19 cellular contexts compared by ENCODE assay signal in genomic region chr9:4423207-4423610, GRCh38.
DNase-seq lines count a peak whose midpoint lies in the region; ATAC-seq and TF ChIP-seq lines count a peak whose summit lies in the region.
"Had no signal": no experiment of that assay in that cellular context is flagged by ENCODE, and none has a peak within 500 bp of the region (broad histone marks: within the 10 kb centered on the region; RNA-seq: fewer than 3 reads in every experiment).

No MANE protein-coding gene starts in this region.

- no peak for ATAC-seq in HG03139 (IDR thresholded peaks at IDR 0.05; ENCODE audit: unreplicated experiment)
- no peak for ATAC-seq in HG03175 (IDR thresholded peaks at IDR 0.05; ENCODE audit: unreplicated experiment)
- ATAC-seq: SK-N-SH treated with all-trans-retinoic acid at 6 μM for 48 hours had no signal

- TF ChIP-seq CTCF in Loucy (conservative IDR thresholded peaks at IDR 0.05; ENCODE audit: low read length) (no peak), endodermal cell (conservative IDR thresholded peaks at IDR 0.05) (peak; percentile 61), neural progenitor cell (IDR thresholded peaks at IDR 0.05) (no peak)

- H3K36me3 ChIP-seq in Loucy (ENCODE audit: insufficient read depth, low read length) (no peaks in the 10 kb centered on the region), endodermal cell (ENCODE audit: control insufficient read depth, insufficient read depth, low read length) (no peaks in the 10 kb centered on the region), neural progenitor cell (no peaks in the 10 kb centered on the region)

- H3K9ac ChIP-seq in Loucy (ENCODE audit: low read depth, low read length, poor library complexity, severe bottlenecking) (no peak overlapping the region), endodermal cell (ENCODE audit: extremely low read depth, low read length, poor library complexity, severe bottlenecking) (no peak overlapping the region), neural progenitor cell (no peak overlapping the region)

- H3K4me1 Mint-ChIP-seq in endodermal cell (peaks cover 19% of the 10 kb centered on the region), neural progenitor cell (peaks cover 8% of the 10 kb centered on the region)

- H4K20me1 ChIP-seq in Loucy (ENCODE audit: insufficient read depth, low read length, poor library complexity, severe bottlenecking), result no peaks in the 10 kb centered on the region
- H4K20me1 ChIP-seq in neural progenitor cell (ENCODE audit: low read depth), result no peaks in the 10 kb centered on the region

- H3K27me3 ChIP-seq in Loucy (ENCODE audit: insufficient read depth, low read length, poor library complexity, severe bottlenecking) (peaks cover 42% of the 10 kb centered on the region), endodermal cell (ENCODE audit: control insufficient read depth, insufficient read depth, low read length, poor library complexity, severe bottlenecking) (peaks cover 86% of the 10 kb centered on the region), neural progenitor cell (no peaks in the 10 kb centered on the region)

- peaks cover 20% of the 10 kb centered on the region for H3K4me1 ChIP-seq in Loucy (ENCODE audit: insufficient read depth, low read length, poor library complexity, severe bottlenecking)
- H3K4me1 ChIP-seq in endodermal cell (ENCODE audit: control insufficient read depth, insufficient read depth, low read length), result peaks cover under 1% of the 10 kb centered on the region
- H3K4me1 ChIP-seq in neural progenitor cell, result peaks cover 13% of the 10 kb centered on the region

- no peaks in the 10 kb centered on the region for H3K79me2 ChIP-seq in Loucy (ENCODE audit: insufficient read depth, low read length)
- H3K79me2 ChIP-seq in neural progenitor cell (ENCODE audit: low read depth), result no peaks in the 10 kb centered on the region

- H3K9me2 ChIP-seq in Loucy (replicated peaks; ENCODE audit: low read depth, low read length), result no peaks in the 10 kb centered on the region

- peak; percentile 25 for DNase-seq in NCI-H748 (lab: John Stamatoyannopoulos, UW; ENCODE audit: unreplicated experiment)
- DNase-seq in NCI-H748 treated with DMSO at 0.1 percent for 48 hours (lab: John Stamatoyannopoulos, UW), result no peak
- DNase-seq in endodermal cell, result peak; percentile 71
- peak; percentile 28 for DNase-seq in neural progenitor cell (ENCODE audit: low spot score)
- DNase-seq in stimulated activated CD4-positive, alpha-beta T cell treated with anti-CD3 and anti-CD28 coated beads, Interleukin-4, amount 100 ng/mL, for 1 hour, result no peak
- DNase-seq: DND-41, GDM1, GOT3, Kasumi-1, NCI-H1105 treated with DMSO at 0.1 percent for 48 hours, NCI-H1930, NCI-H510A treated with DMSO at 0.1 percent for 48 hours, SHP77 treated with DMSO at 0.1 percent for 48 hours had no signal

- H3K27ac Mint-ChIP-seq in endodermal cell (no peak overlapping the region), neural progenitor cell (no peak overlapping the region)
- H3K27ac Mint-ChIP-seq: IgD-negative memory B cell had no signal

- H3K4me2 ChIP-seq in Loucy (ENCODE audit: low read depth, low read length, poor library complexity, severe bottlenecking) (peak overlapping the region; percentile 21), neural progenitor cell (no peak overlapping the region)

- H3K27me3 Mint-ChIP-seq in endodermal cell (ENCODE audit: insufficient read depth) (peaks cover 91% of the 10 kb centered on the region), neural progenitor cell (ENCODE audit: insufficient read depth, low read depth) (peaks cover 2% of the 10 kb centered on the region)
- H3K27me3 Mint-ChIP-seq: IgD-negative memory B cell had no signal

- H3F3A ChIP-seq in Loucy (ENCODE audit: low read depth), result no peaks in the 10 kb centered on the region
- no peaks in the 10 kb centered on the region for H3F3A ChIP-seq in neural progenitor cell (ENCODE audit: low read depth)

- WGBS in endodermal cell (ENCODE audit: insufficient coverage in 1 of 2, insufficient read length in 1 of 2), 2 experiments, result 49 to 60% methylated on average over 3 to 4 of the region's 4 CpGs

- H3K9me3 Mint-ChIP-seq in endodermal cell, result no peaks in the 10 kb centered on the region
- H3K9me3 Mint-ChIP-seq in neural progenitor cell, result no peaks in the 10 kb centered on the region
- H3K9me3 Mint-ChIP-seq: IgD-negative memory B cell had no signal

- H3K9me3 ChIP-seq in Loucy (ENCODE audit: insufficient read depth, low read depth, low read length) (no peaks in the 10 kb centered on the region), endodermal cell (ENCODE audit: control insufficient read depth, low read length) (no peaks in the 10 kb centered on the region), neural progenitor cell (ENCODE audit: low read depth) (no peaks in the 10 kb centered on the region)

- H3K4me3 ChIP-seq in Loucy (ENCODE audit: low read length, poor library complexity, severe bottlenecking) (no peak overlapping the region), endodermal cell (ENCODE audit: low read length) (no peak overlapping the region), neural progenitor cell (no peak overlapping the region)
- H3K4me3 ChIP-seq: GM12878 had no signal

- H2AFZ ChIP-seq in Loucy (ENCODE audit: low read length), result no peak overlapping the region
- no peak overlapping the region for H2AFZ ChIP-seq in neural progenitor cell (replicated peaks)

- H3K4me3 Mint-ChIP-seq in endodermal cell (no peak overlapping the region), neural progenitor cell (no peak overlapping the region)
- H3K4me3 Mint-ChIP-seq: IgD-negative memory B cell had no signal

- H3K36me3 Mint-ChIP-seq in endodermal cell (ENCODE audit: low read depth) (no peaks in the 10 kb centered on the region), neural progenitor cell (no peaks in the 10 kb centered on the region)
- H3K36me3 Mint-ChIP-seq: IgD-negative memory B cell had no signal

- H3K27ac ChIP-seq in endodermal cell (ENCODE audit: low read depth, low read length) (no peak overlapping the region), neural progenitor cell (no peak overlapping the region)

Comparison
In these comparisons a context has a peak if more than half of its experiments do, and no peak if none do; other contexts are left out.
1. DNase-seq: peak in NCI-H748 (single experiment), endodermal cell (single experiment) and neural progenitor cell (single experiment); none in NCI-H748 treated with DMSO at 0.1 percent for 48 hours (single experiment) and stimulated activated CD4-positive, alpha-beta T cell treated with anti-CD3 and anti-CD28 coated beads, Interleukin-4, amount 100 ng/mL, for 1 hour (single experiment).